In genomic region chr4:125042031-125042430, GRCh38 we compare ENCODE assay signal across 2 cellular contexts.
TF ChIP-seq lines count a peak whose summit lies in the region.

No MANE protein-coding gene starts in this region.

TF ChIP-seq in H1, 55 proteins besides CTCF, POLR2A, EP300 and RAD21 (continued from another document):
- TF ChIP-seq SIX5 (IDR thresholded peaks at IDR 0.05; ENCODE audit: low read depth, low read length) = no peak
- TF ChIP-seq CBX8 (IDR thresholded peaks at IDR 0.05; ENCODE audit: borderline replicate concordance, low read depth, low read length) = no peak
- TF ChIP-seq SUZ12 (IDR thresholded peaks at IDR 0.05; ENCODE audit: low read length) = no peak
- TF ChIP-seq TCF12 (IDR thresholded peaks at IDR 0.05; ENCODE audit: low read depth, low read length) = no peak
- no peak for TF ChIP-seq KDM4A (IDR thresholded peaks at IDR 0.05; ENCODE audit: low read depth, low read length, severe bottlenecking)
- TF ChIP-seq TAF1 (IDR thresholded peaks at IDR 0.05; ENCODE audit: low read depth, low read length) = no peak
- TF ChIP-seq SIRT6 (IDR thresholded peaks at IDR 0.05; ENCODE audit: low read length) = no peak
- TF ChIP-seq BRCA1 (IDR thresholded peaks at IDR 0.05; ENCODE audit: low read depth, low read length) = no peak
- no peak for TF ChIP-seq CHD7 (IDR thresholded peaks at IDR 0.05; ENCODE audit: insufficient replicate concordance, low read length)
- TF ChIP-seq E2F6 (IDR thresholded peaks at IDR 0.05) = no peak
- no peak for TF ChIP-seq ASH2L (IDR thresholded peaks at IDR 0.05; ENCODE audit: low read length)
- no peak for TF ChIP-seq YY1 (IDR thresholded peaks at IDR 0.05; ENCODE audit: low read depth, low read length)
- TF ChIP-seq SP4 (IDR thresholded peaks at IDR 0.05; ENCODE audit: low read length) = no peak

TF ChIP-seq in WTC11, 78 proteins besides CTCF, POLR2A, EP300 and RAD21:
- TF ChIP-seq AR (CRISPR knock-in tag; IDR thresholded peaks at IDR 0.05) = no peak
- TF ChIP-seq ZNF423 (CRISPR knock-in tag; IDR thresholded peaks at IDR 0.05) = no peak
- no peak for TF ChIP-seq GRHL2 (CRISPR knock-in tag; IDR thresholded peaks at IDR 0.05; ENCODE audit: insufficient replicate concordance, severe bottlenecking)
- TF ChIP-seq ZNF232 (CRISPR knock-in tag; IDR thresholded peaks at IDR 0.05) = no peak
